In genomic region chr1:162422662-162423375, GRCh38 we compare ENCODE assay signal across 1 cellular context.
A peak's percentile ranks its signal among the peaks of the same experiment; 100 is the strongest.
TF ChIP-seq lines count a peak whose summit lies in the region.

No MANE protein-coding gene starts in this region.

TF ChIP-seq in K562, 482 proteins besides CTCF, POLR2A, EP300 and RAD21 (continued from another document):
- TF ChIP-seq ZNF318 (IDR thresholded peaks at IDR 0.05; ENCODE audit: borderline replicate concordance in 1 of 2, low read depth in 1 of 2) (no peak), RHOXF2B (CRISPR knock-in tag; conservative IDR thresholded peaks at IDR 0.05) (no peak), HDAC2 (IDR thresholded peaks at IDR 0.05) (peak; percentile 32; the same call in 1 of the 2 replicates), SOX6 (IDR thresholded peaks at IDR 0.05) (peak; percentile 26; the same call in 1 of the 2 replicates), ZNF384 (IDR thresholded peaks at IDR 0.05; ENCODE audit: low read depth, low read length) (peak; percentile 92), ARNT (IDR thresholded peaks at IDR 0.05) (no peak), CBX1 (IDR thresholded peaks at IDR 0.05; ENCODE audit: low read depth) (peak; percentile 38; the same call in 1 of the 2 replicates), RBM17 (IDR thresholded peaks at IDR 0.05; ENCODE audit: borderline replicate concordance, low read depth, low read length) (no peak), MYNN (IDR thresholded peaks at IDR 0.05) (no peak), MYNN (CRISPR knock-in tag; IDR thresholded peaks at IDR 0.05) (no peak), ZNF274 (IDR thresholded peaks at IDR 0.05; ENCODE audit: borderline replicate concordance, low read depth, low read length) (no peak), MAZ (CRISPR knock-in tag; conservative IDR thresholded peaks at IDR 0.05 in 1 of 2, IDR thresholded peaks at IDR 0.05 in 1 of 2) (no peak), GATAD2A (IDR thresholded peaks at IDR 0.05) (no peak), SMAD4 (CRISPR knock-in tag; conservative IDR thresholded peaks at IDR 0.05) (peak; percentile 46; the same call in 1 of the 2 replicates), ID3 (CRISPR knock-in tag; IDR thresholded peaks at IDR 0.05) (no peak), ID3 (tag; IDR thresholded peaks at IDR 0.05) (0 out of 2 replicates have a peak, but pooled peaks have one; percentile 45), JUND (IDR thresholded peaks at IDR 0.05; ENCODE audit: borderline replicate concordance, low read depth, low read length) (no peak), JUND (tag; IDR thresholded peaks at IDR 0.05; ENCODE audit: borderline replicate concordance, low read depth, low read length) (peak; percentile 58; the same call in 1 of the 3 replicates), ZBTB49 (CRISPR knock-in tag; IDR thresholded peaks at IDR 0.05; ENCODE audit: borderline replicate concordance) (no peak), ARID1B (IDR thresholded peaks at IDR 0.05) (peak; percentile 69), E2F1 (CRISPR knock-in tag; IDR thresholded peaks at IDR 0.05) (no peak), HIVEP1 (CRISPR knock-in tag; IDR thresholded peaks at IDR 0.05) (no peak), ATF7 (IDR thresholded peaks at IDR 0.05) (0 out of 2 replicates have a peak, but pooled peaks have one; percentile 29), PTTG1 (tag; IDR thresholded peaks at IDR 0.05; ENCODE audit: low read depth) (no peak), NRF1 (conservative IDR thresholded peaks at IDR 0.05 in 1 of 2, IDR thresholded peaks at IDR 0.05 in 1 of 2) (peak; percentile 33 to 53; a peak in 2 of 4 replicates), BACH1 (tag; IDR thresholded peaks at IDR 0.05) (no peak), CUX1 (CRISPR knock-in tag; IDR thresholded peaks at IDR 0.05) (no peak), KAT2B (IDR thresholded peaks at IDR 0.05; ENCODE audit: low read depth, low read length) (no peak), ZNF561 (CRISPR knock-in tag; conservative IDR thresholded peaks at IDR 0.05) (no peak), SP1 (CRISPR knock-in tag; IDR thresholded peaks at IDR 0.05) (no peak), ZNF644 (tag; IDR thresholded peaks at IDR 0.05; ENCODE audit: low read depth) (no peak), FOXM1 (IDR thresholded peaks at IDR 0.05; ENCODE audit: low read depth) (peak; percentile 27; the same call in 1 of the 2 replicates), FOXM1 (CRISPR knock-in tag; IDR thresholded peaks at IDR 0.05; ENCODE audit: low read depth) (no peak), ESRRA (IDR thresholded peaks at IDR 0.05; ENCODE audit: borderline replicate concordance, low read depth) (peak; percentile 78; the same call in 1 of the 2 replicates), CBFA2T2 (conservative IDR thresholded peaks at IDR 0.05) (no peak), EHMT2 (IDR thresholded peaks at IDR 0.05) (0 out of 2 replicates have a peak, but pooled peaks have one; percentile 53), CREB1 (IDR thresholded peaks at IDR 0.05) (no peak), CREB1 (CRISPR knock-in tag; IDR thresholded peaks at IDR 0.05) (no peak), PML (IDR thresholded peaks at IDR 0.05; ENCODE audit: low read length) (peak; percentile 21; the same call in 1 of the 2 replicates), SMARCA4 (IDR thresholded peaks at IDR 0.05) (peak; percentile 74), THRAP3 (IDR thresholded peaks at IDR 0.05; ENCODE audit: borderline replicate concordance) (no peak), MAFG (tag; conservative IDR thresholded peaks at IDR 0.05) (no peak), RFX1 (IDR thresholded peaks at IDR 0.05) (no peak), NR2C1 (IDR thresholded peaks at IDR 0.05) (peak; percentile 28; the same call in 1 of the 2 replicates), NR2C1 (tag; IDR thresholded peaks at IDR 0.05) (peak; percentile 22; the same call in 1 of the 2 replicates), E2F6 (IDR thresholded peaks at IDR 0.05; ENCODE audit: borderline replicate concordance in 1 of 2, extremely low read depth in 1 of 2, insufficient read depth in 1 of 2, insufficient read length in 1 of 2, low read depth in 1 of 2, low read length in 1 of 2, poor library complexity in 1 of 2, severe bottlenecking in 1 of 2) (no peak), SPI1 (IDR thresholded peaks at IDR 0.05; ENCODE audit: borderline replicate concordance, low read depth, low read length) (peak; percentile 96), MBD1 (CRISPR knock-in tag; IDR thresholded peaks at IDR 0.05) (peak; percentile 68; the same call in 1 of the 2 replicates), ZNF764 (CRISPR knock-in tag; IDR thresholded peaks at IDR 0.05; ENCODE audit: low read depth) (no peak), DPF2 (IDR thresholded peaks at IDR 0.05) (peak; percentile 62)
